8 cellular contexts compared by ENCODE assay signal in the genomic region with DNA sequence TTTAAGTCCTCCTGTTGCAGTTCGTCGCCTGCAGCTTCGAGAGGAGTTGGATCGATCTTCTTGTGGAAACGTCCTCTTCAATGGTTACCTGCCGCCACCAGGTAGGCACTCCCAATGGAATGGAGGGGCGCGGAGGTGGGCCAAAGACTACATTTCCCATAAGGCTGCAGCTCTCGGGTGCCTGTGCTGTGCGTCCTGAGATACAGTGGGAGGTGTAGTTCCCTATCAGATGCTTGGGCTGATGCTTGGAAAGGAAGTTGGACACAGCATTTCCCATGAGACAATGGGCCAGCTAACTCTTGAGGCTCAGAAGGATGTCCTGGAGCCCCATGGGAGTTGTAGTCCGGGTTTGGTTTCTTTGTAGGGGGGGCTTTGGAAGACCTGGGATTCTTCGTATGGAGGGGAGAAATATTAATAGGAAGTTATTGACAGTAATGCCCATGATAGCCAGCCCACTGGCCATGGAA. TPM values are rescaled to one million over a fixed set of nuclear protein-coding genes. Genes with fewer than 3 reads are reported as not detected.
A peak's percentile ranks its signal among the peaks of the same experiment; 100 is the strongest.
DNase-seq lines count a peak whose midpoint lies in the region; ATAC-seq, FAIRE-seq and TF ChIP-seq lines count a peak whose summit lies in the region.

No MANE protein-coding gene starts in this region.

- CTCF ChIA-PET in endothelial cell of umbilical vein (lab: Charles Lee), result interaction anchor here (0.7 to 1.2 kb wide), 2 partner anchors 24 to 56 kb away, joined by 3 read pairs; no protein-coding TSS in a partner anchor

- peak; percentile 82 for FAIRE-seq in endothelial cell of umbilical vein (lab: Jason Lieb, UNC)

- H3K4me3 ChIP-seq in left ventricle myocardium inferior, result peak overlapping the region; percentile 2
- H3K4me3 ChIP-seq in endothelial cell of umbilical vein (replicated peaks in 1 of 3; ENCODE audit: insufficient read depth in 1 of 3, low read depth in 1 of 3, low read length in 3 of 3), result no peak overlapping the region
- H3K4me3 ChIP-seq in prostate gland, result no peak overlapping the region

- TF ChIP-seq CTCF in left ventricle myocardium inferior (IDR thresholded peaks at IDR 0.05; ENCODE audit: borderline replicate concordance), result no peak
- no peak for TF ChIP-seq CTCF in endothelial cell of umbilical vein (IDR thresholded peaks at IDR 0.05; ENCODE audit: extremely low read depth in 1 of 2, insufficient read depth in 1 of 2, low read depth in 1 of 2, low read length in 2 of 2)
- TF ChIP-seq CTCF in prostate gland (IDR thresholded peaks at IDR 0.05), result no peak

- H3K9ac ChIP-seq in endothelial cell of umbilical vein (replicated peaks; ENCODE audit: extremely low read depth, insufficient read depth, low read length), result no peak overlapping the region

- intact Hi-C loops in left ventricle myocardium inferior (cut with micrococcal nuclease), result no loop called here
- intact Hi-C loops in left ventricle myocardium superior (cut with micrococcal nuclease), result no loop called here
- intact Hi-C loops in endothelial cell of umbilical vein (cut with micrococcal nuclease), result no loop called here
- intact Hi-C loops in prostate gland (cut with DNase I), result loop anchor here (5.0 kb wide), 1 partner anchor 111 kb away; a partner anchor contains a TSS

- 87% methylated on average over 12 of the region's 12 CpGs for WGBS in prostate gland

- no peak overlapping the region for H3K4me2 ChIP-seq in endothelial cell of umbilical vein (ENCODE audit: insufficient read depth, low read length)

- DNase-seq in left ventricle myocardium inferior, result no peak
- DNase-seq in left ventricle myocardium superior, result no peak
- DNase-seq in OCI-M1 (lab: John Stamatoyannopoulos, UW), result peak; percentile 81
- peak; percentile 28 for DNase-seq in endothelial cell of umbilical vein (ENCODE audit: low read depth, low spot score)
- DNase-seq in activated gamma-delta T cell (lab: John Stamatoyannopoulos, UW), result no peak
- DNase-seq in prostate gland (ENCODE audit: low spot score), result no peak
- DNase-seq in NCI-H187 (lab: John Stamatoyannopoulos, UW), result no peak

- H2AFZ ChIP-seq in endothelial cell of umbilical vein (ENCODE audit: low read depth, low read length), result no peak overlapping the region

- no peak for TF ChIP-seq POLR2A in endothelial cell of umbilical vein (IDR thresholded peaks at IDR 0.05; ENCODE audit: low read depth, low read length)
- no peak for TF ChIP-seq POLR2A in prostate gland (IDR thresholded peaks at IDR 0.05)

- H3K27me3 ChIP-seq in left ventricle myocardium inferior (ENCODE audit: low read depth), result no peaks in the 10 kb centered on the region
- H3K27me3 ChIP-seq in endothelial cell of umbilical vein (ENCODE audit: control insufficient read depth in 2 of 2, insufficient read depth in 2 of 2, low read length in 2 of 2), result no peaks in the 10 kb centered on the region
- H3K27me3 ChIP-seq in prostate gland (replicated peaks; ENCODE audit: insufficient read depth), result no peaks in the 10 kb centered on the region

- H3K4me1 ChIP-seq in left ventricle myocardium inferior, result peaks cover 24% of the 10 kb centered on the region
- peaks cover 9% of the 10 kb centered on the region for H3K4me1 ChIP-seq in endothelial cell of umbilical vein (ENCODE audit: control insufficient read depth, extremely low read depth, insufficient read depth, low read length)
- H3K4me1 ChIP-seq in prostate gland (replicated peaks), result no peaks in the 10 kb centered on the region

- H3K79me2 ChIP-seq in endothelial cell of umbilical vein (ENCODE audit: control insufficient read depth, insufficient read depth, low read length), result peaks cover 2% of the 10 kb centered on the region

- no TSS peak for BruUV-seq in endothelial cell of umbilical vein (replicated peaks; lab: Mats Ljungman, UMichigan)

- POLR2A ChIA-PET in endothelial cell of umbilical vein (lab: Charles Lee), result no interaction called here

- ATAC-seq in left ventricle myocardium superior (no peak), HG02970 (IDR thresholded peaks at IDR 0.05; ENCODE audit: low FRiP score, unreplicated experiment) (no peak)

- H3K27ac ChIP-seq in left ventricle myocardium inferior (replicated peaks), result no peak overlapping the region
- no peak overlapping the region for H3K27ac ChIP-seq in endothelial cell of umbilical vein (ENCODE audit: insufficient read depth, low read depth, low read length)
- H3K27ac ChIP-seq in prostate gland, result no peak overlapping the region

- H3K9me3 ChIP-seq in left ventricle myocardium inferior (replicated peaks), result no peaks in the 10 kb centered on the region
- no peaks in the 10 kb centered on the region for H3K9me3 ChIP-seq in endothelial cell of umbilical vein (replicated peaks; ENCODE audit: control insufficient read depth, insufficient read depth, low read length)
- no peaks in the 10 kb centered on the region for H3K9me3 ChIP-seq in prostate gland

- H3K9me1 ChIP-seq in endothelial cell of umbilical vein (replicated peaks; ENCODE audit: control insufficient read depth, extremely low read depth, insufficient read depth, low read length), result no peaks in the 10 kb centered on the region

- no peaks in the 10 kb centered on the region for H4K20me1 ChIP-seq in endothelial cell of umbilical vein (replicated peaks; ENCODE audit: control insufficient read depth, extremely low read depth, insufficient read depth, low read length)

- dilution Hi-C loops in endothelial cell of umbilical vein (cut with MboI; ENCODE audit: extremely low pct_ligation_motif_present, low sequenced_read_pairs), result no loop called here

- H3K36me3 ChIP-seq in left ventricle myocardium inferior, result peaks cover 40% of the 10 kb centered on the region
- peaks cover 6 to 13% of the 10 kb centered on the region in 2 experiments for H3K36me3 ChIP-seq in endothelial cell of umbilical vein (ENCODE audit: control insufficient read depth in 2 of 2, extremely low read depth in 1 of 2, insufficient read depth in 2 of 2, low read length in 2 of 2)
- H3K36me3 ChIP-seq in prostate gland, result no peaks in the 10 kb centered on the region

TF ChIP-seq in endothelial cell of umbilical vein, 7 proteins besides CTCF, POLR2A, EP300 and RAD21:
- TF ChIP-seq JUN (IDR thresholded peaks at IDR 0.05; ENCODE audit: borderline replicate concordance, insufficient read depth, insufficient read length, low read depth) (no peak), FOS (IDR thresholded peaks at IDR 0.05; ENCODE audit: borderline replicate concordance, insufficient read depth, low read length) (no peak), EZH2 (IDR thresholded peaks at IDR 0.05; ENCODE audit: borderline replicate concordance, low read depth, low read length, severe bottlenecking) (no peak), MYC (IDR thresholded peaks at IDR 0.05; ENCODE audit: low read depth, low read length) (no peak), POLR2AphosphoS5 (IDR thresholded peaks at IDR 0.05; ENCODE audit: insufficient read depth, low read depth, low read length) (no peak), GATA2 (IDR thresholded peaks at IDR 0.05; ENCODE audit: insufficient read depth, insufficient read length, low read depth, low read length) (no peak)
- TF ChIP-seq, protein P1, sequence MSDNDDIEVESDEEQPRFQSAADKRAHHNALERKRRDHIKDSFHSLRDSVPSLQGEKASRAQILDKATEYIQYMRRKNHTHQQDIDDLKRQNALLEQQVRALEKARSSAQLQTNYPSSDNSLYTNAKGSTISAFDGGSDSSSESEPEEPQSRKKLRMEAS (IDR thresholded peaks at IDR 0.05; ENCODE audit: insufficient read depth, insufficient read length), result no peak

RNA-seq across cellular contexts. Expression of a gene that starts 1.8 kb away (rescaled TPM):
- 14.8 TPM for total RNA-seq in left ventricle myocardium inferior
- 16.4 TPM for total RNA-seq in left ventricle myocardium superior
- 100 and 106 TPM in 2 replicates for total RNA-seq in endothelial cell of umbilical vein
- polyA plus RNA-seq in endothelial cell of umbilical vein, result 113 and 171 TPM in 2 replicates
- 67.5 and 75.3 TPM in 2 replicates for polyA plus RNA-seq in endothelial cell of umbilical vein (2011; cell fraction: cytosol; rRNA removed)
- 115 and 165 TPM in 2 replicates for polyA plus RNA-seq in endothelial cell of umbilical vein (2011; cell fraction: nucleus; rRNA removed)
- polyA plus RNA-seq in endothelial cell of umbilical vein (2012), result 90.1 and 118 TPM in 2 replicates
- 56.6 and 78.9 TPM in 2 replicates for polyA minus RNA-seq in endothelial cell of umbilical vein
- polyA minus RNA-seq in endothelial cell of umbilical vein (2011; cell fraction: cytosol; rRNA and poly(A)+ RNA removed), result 72.2 TPM
- polyA minus RNA-seq in endothelial cell of umbilical vein (2011; cell fraction: nucleus; rRNA and poly(A)+ RNA removed), result 28.8 and 52.6 TPM in 2 replicates
- total RNA-seq in prostate gland, result 10 to 100 TPM; 54.6 to 91.6 TPM

RNA-seq across cellular contexts. Expression of a gene that starts 22.7 kb away (rescaled TPM):
- 260 TPM for total RNA-seq in left ventricle myocardium inferior
- 294 TPM for total RNA-seq in left ventricle myocardium superior
- 38.0 and 67.4 TPM in 2 replicates for total RNA-seq in endothelial cell of umbilical vein
- 25.9 and 31.4 TPM in 2 replicates for polyA plus RNA-seq in endothelial cell of umbilical vein
- polyA plus RNA-seq in endothelial cell of umbilical vein (2011; cell fraction: cytosol; rRNA removed), result 17.5 and 20.4 TPM in 2 replicates
- polyA plus RNA-seq in endothelial cell of umbilical vein (2011; cell fraction: nucleus; rRNA removed), result 93.6 and 95.8 TPM in 2 replicates
- 72.8 and 137 TPM in 2 replicates for polyA plus RNA-seq in endothelial cell of umbilical vein (2012)
- 18.8 and 20.0 TPM in 2 replicates for polyA minus RNA-seq in endothelial cell of umbilical vein
- 34.3 TPM for polyA minus RNA-seq in endothelial cell of umbilical vein (2011; cell fraction: cytosol; rRNA and poly(A)+ RNA removed)
- polyA minus RNA-seq in endothelial cell of umbilical vein (2011; cell fraction: nucleus; rRNA and poly(A)+ RNA removed), result 17.3 and 24.0 TPM in 2 replicates
- 100 to 1,000 TPM; 160 to 500 TPM for total RNA-seq in prostate gland

Comparison
In these comparisons a context has a peak if more than half of its experiments do, and no peak if none do; other contexts are left out.
1. DNase-seq: peak in OCI-M1 (single experiment) and endothelial cell of umbilical vein (single experiment); none in left ventricle myocardium inferior (single experiment), left ventricle myocardium superior (single experiment), activated gamma-delta T cell (single experiment), prostate gland (single experiment) and NCI-H187 (0 of 2).